Comparison of ENCODE assay signal across 1 cellular context in the genomic region with DNA sequence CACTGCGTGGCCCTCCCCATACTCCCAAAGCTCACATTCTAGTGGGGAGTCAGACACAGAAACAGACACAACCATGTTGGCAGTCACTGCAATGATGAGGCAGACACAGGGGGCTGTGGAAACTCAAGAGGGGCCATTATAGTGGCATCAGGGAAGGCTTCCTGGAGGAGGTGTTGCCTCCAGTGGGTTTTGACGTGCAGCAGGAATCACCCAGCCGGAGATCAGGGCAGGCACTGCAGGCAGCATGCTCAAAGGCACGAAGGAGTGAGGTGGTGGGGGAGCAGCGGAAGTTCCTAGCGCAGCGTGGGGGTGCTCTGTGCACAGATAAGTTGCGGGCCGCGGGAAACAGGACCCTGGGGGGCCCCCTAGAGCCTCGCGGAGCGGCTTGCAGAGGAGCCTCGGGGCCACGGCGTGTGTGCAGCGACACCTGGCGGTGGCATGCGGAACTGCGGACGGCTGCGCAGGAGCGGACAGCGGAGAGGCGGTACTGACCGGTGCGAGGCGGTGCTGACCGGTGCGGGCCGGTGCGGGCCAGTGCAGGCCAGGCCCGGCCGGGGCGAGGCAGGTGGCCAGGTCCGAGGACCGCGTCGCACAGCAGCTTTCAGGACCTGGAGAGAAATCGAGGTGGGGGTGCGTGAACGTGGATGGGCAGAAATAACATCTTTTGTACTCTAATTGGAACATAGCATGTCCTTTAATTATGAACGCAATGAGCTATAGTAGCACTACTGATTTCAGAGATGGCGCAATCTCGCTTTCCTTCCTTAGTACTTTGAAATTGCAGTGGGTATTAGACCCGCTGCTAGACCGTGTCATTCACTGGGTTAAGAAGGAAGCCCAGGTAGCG.
TF ChIP-seq lines count a peak whose summit lies in the region.

No MANE protein-coding gene starts in this region.

TF ChIP-seq in K562, 482 proteins besides CTCF, POLR2A, EP300 and RAD21 (continued from another document and continues in another):
- TF ChIP-seq GTF2E2 (tag; IDR thresholded peaks at IDR 0.05) (peak; percentile 79; the same call in 1 of the 2 replicates), NR1H2 (CRISPR knock-in tag; IDR thresholded peaks at IDR 0.05) (peak; percentile 93; the same call in 1 of the 2 replicates), CREB1 (IDR thresholded peaks at IDR 0.05) (peak; percentile 22; the same call in 1 of the 2 replicates), CREB1 (CRISPR knock-in tag; IDR thresholded peaks at IDR 0.05) (peak; percentile 82; the same call in 1 of the 2 replicates), ZNF263 (CRISPR knock-in tag; IDR thresholded peaks at IDR 0.05; ENCODE audit: borderline replicate concordance) (peak; percentile 66; the same call in 1 of the 2 replicates), SOX6 (IDR thresholded peaks at IDR 0.05) (peak; percentile 83), BCOR (IDR thresholded peaks at IDR 0.05) (peak; percentile 100), NFE2 (IDR thresholded peaks at IDR 0.05; ENCODE audit: low read depth) (0 out of 2 replicates have a peak, but pooled peaks have one; percentile 13), SP1 (CRISPR knock-in tag; IDR thresholded peaks at IDR 0.05) (peak; percentile 86), SIN3B (IDR thresholded peaks at IDR 0.05; ENCODE audit: low read depth) (no peak; the same call in 1 of the 2 replicates), ZNF77 (CRISPR knock-in tag; IDR thresholded peaks at IDR 0.05) (no peak), MBD2 (IDR thresholded peaks at IDR 0.05; ENCODE audit: borderline replicate concordance, low read depth) (0 out of 2 replicates have a peak, but pooled peaks have one; percentile 16), ZBTB1 (CRISPR knock-in tag; IDR thresholded peaks at IDR 0.05; ENCODE audit: borderline replicate concordance, low read depth) (0 out of 2 replicates have a peak, but pooled peaks have one; percentile 55), MIER1 (IDR thresholded peaks at IDR 0.05; ENCODE audit: low read depth) (peak; percentile 31; the same call in 1 of the 2 replicates), ETV1 (tag; conservative IDR thresholded peaks at IDR 0.05; ENCODE audit: low read depth) (peak; percentile 87), ZNF134 (CRISPR knock-in tag; conservative IDR thresholded peaks at IDR 0.05) (peak; percentile 52), ARID2 (IDR thresholded peaks at IDR 0.05) (peak; percentile 55; the same call in 1 of the 2 replicates), KAT7 (CRISPR knock-in tag; IDR thresholded peaks at IDR 0.05; ENCODE audit: borderline replicate concordance) (peak; percentile 93; the same call in 1 of the 2 replicates), KDM1A (IDR thresholded peaks at IDR 0.05) (peak; percentile 87 to 95), PHF20 (IDR thresholded peaks at IDR 0.05; ENCODE audit: partially characterized antibody) (peak; percentile 10), MAZ (CRISPR knock-in tag; conservative IDR thresholded peaks at IDR 0.05 in 1 of 2, IDR thresholded peaks at IDR 0.05 in 1 of 2) (peak; percentile 81 to 90), TBP (optimal IDR thresholded peaks at IDR 0.05; ENCODE audit: low read depth, low read length) (peak; percentile 14), HDAC2 (IDR thresholded peaks at IDR 0.05) (peak; percentile 97; the same call in 1 of the 2 replicates), PURB (CRISPR knock-in tag; IDR thresholded peaks at IDR 0.05; ENCODE audit: low read depth) (no peak), L3MBTL2 (IDR thresholded peaks at IDR 0.05) (peak; percentile 99), HLTF (IDR thresholded peaks at IDR 0.05) (peak; percentile 79; the same call in 1 of the 2 replicates), BHLHE40 (IDR thresholded peaks at IDR 0.05; ENCODE audit: low read length) (peak; percentile 57)
- TF ChIP-seq, protein P1, sequence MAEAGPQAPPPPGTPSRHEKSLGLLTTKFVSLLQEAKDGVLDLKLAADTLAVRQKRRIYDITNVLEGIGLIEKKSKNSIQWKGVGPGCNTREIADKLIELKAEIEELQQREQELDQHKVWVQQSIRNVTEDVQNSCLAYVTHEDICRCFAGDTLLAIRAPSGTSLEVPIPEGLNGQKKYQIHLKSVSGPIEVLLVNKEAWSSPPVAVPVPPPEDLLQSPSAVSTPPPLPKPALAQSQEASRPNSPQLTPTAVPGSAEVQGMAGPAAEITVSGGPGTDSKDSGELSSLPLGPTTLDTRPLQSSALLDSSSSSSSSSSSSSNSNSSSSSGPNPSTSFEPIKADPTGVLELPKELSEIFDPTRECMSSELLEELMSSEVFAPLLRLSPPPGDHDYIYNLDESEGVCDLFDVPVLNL (CRISPR knock-in tag; IDR thresholded peaks at IDR 0.05; ENCODE audit: low read depth): peak; percentile 84; the same call in 1 of the 2 replicates
- TF ChIP-seq, protein P2, sequence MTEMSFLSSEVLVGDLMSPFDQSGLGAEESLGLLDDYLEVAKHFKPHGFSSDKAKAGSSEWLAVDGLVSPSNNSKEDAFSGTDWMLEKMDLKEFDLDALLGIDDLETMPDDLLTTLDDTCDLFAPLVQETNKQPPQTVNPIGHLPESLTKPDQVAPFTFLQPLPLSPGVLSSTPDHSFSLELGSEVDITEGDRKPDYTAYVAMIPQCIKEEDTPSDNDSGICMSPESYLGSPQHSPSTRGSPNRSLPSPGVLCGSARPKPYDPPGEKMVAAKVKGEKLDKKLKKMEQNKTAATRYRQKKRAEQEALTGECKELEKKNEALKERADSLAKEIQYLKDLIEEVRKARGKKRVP (CRISPR knock-in tag; IDR thresholded peaks at IDR 0.05): 0 out of 2 replicates have a peak, but pooled peaks have one; percentile 19
- TF ChIP-seq, protein P3, sequence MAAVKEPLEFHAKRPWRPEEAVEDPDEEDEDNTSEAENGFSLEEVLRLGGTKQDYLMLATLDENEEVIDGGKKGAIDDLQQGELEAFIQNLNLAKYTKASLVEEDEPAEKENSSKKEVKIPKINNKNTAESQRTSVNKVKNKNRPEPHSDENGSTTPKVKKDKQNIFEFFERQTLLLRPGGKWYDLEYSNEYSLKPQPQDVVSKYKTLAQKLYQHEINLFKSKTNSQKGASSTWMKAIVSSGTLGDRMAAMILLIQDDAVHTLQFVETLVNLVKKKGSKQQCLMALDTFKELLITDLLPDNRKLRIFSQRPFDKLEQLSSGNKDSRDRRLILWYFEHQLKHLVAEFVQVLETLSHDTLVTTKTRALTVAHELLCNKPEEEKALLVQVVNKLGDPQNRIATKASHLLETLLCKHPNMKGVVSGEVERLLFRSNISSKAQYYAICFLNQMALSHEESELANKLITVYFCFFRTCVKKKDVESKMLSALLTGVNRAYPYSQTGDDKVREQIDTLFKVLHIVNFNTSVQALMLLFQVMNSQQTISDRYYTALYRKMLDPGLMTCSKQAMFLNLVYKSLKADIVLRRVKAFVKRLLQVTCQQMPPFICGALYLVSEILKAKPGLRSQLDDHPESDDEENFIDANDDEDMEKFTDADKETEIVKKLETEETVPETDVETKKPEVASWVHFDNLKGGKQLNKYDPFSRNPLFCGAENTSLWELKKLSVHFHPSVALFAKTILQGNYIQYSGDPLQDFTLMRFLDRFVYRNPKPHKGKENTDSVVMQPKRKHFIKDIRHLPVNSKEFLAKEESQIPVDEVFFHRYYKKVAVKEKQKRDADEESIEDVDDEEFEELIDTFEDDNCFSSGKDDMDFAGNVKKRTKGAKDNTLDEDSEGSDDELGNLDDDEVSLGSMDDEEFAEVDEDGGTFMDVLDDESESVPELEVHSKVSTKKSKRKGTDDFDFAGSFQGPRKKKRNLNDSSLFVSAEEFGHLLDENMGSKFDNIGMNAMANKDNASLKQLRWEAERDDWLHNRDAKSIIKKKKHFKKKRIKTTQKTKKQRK (IDR thresholded peaks at IDR 0.05; ENCODE audit: borderline replicate concordance, low read depth, low read length): no peak
- TF ChIP-seq, protein P4, sequence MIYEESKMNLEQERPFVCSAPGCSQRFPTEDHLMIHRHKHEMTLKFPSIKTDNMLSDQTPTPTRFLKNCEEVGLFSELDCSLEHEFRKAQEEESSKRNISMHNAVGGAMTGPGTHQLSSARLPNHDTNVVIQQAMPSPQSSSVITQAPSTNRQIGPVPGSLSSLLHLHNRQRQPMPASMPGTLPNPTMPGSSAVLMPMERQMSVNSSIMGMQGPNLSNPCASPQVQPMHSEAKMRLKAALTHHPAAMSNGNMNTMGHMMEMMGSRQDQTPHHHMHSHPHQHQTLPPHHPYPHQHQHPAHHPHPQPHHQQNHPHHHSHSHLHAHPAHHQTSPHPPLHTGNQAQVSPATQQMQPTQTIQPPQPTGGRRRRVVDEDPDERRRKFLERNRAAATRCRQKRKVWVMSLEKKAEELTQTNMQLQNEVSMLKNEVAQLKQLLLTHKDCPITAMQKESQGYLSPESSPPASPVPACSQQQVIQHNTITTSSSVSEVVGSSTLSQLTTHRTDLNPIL (CRISPR knock-in tag; IDR thresholded peaks at IDR 0.05): no peak
- TF ChIP-seq, protein P5, sequence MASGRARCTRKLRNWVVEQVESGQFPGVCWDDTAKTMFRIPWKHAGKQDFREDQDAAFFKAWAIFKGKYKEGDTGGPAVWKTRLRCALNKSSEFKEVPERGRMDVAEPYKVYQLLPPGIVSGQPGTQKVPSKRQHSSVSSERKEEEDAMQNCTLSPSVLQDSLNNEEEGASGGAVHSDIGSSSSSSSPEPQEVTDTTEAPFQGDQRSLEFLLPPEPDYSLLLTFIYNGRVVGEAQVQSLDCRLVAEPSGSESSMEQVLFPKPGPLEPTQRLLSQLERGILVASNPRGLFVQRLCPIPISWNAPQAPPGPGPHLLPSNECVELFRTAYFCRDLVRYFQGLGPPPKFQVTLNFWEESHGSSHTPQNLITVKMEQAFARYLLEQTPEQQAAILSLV (tag; IDR thresholded peaks at IDR 0.05): peak; percentile 48; the same call in 1 of the 2 replicates
- TF ChIP-seq, protein P6, sequence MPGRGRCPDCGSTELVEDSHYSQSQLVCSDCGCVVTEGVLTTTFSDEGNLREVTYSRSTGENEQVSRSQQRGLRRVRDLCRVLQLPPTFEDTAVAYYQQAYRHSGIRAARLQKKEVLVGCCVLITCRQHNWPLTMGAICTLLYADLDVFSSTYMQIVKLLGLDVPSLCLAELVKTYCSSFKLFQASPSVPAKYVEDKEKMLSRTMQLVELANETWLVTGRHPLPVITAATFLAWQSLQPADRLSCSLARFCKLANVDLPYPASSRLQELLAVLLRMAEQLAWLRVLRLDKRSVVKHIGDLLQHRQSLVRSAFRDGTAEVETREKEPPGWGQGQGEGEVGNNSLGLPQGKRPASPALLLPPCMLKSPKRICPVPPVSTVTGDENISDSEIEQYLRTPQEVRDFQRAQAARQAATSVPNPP (IDR thresholded peaks at IDR 0.05; ENCODE audit: borderline replicate concordance, insufficient read depth, insufficient read length): no peak
- TF ChIP-seq, protein P7, sequence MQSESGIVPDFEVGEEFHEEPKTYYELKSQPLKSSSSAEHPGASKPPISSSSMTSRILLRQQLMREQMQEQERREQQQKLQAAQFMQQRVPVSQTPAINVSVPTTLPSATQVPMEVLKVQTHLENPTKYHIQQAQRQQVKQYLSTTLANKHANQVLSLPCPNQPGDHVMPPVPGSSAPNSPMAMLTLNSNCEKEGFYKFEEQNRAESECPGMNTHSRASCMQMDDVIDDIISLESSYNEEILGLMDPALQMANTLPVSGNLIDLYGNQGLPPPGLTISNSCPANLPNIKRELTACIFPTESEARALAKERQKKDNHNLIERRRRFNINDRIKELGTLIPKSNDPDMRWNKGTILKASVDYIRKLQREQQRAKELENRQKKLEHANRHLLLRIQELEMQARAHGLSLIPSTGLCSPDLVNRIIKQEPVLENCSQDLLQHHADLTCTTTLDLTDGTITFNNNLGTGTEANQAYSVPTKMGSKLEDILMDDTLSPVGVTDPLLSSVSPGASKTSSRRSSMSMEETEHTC (IDR thresholded peaks at IDR 0.05): peak; percentile 62; the same call in 1 of the 2 replicates
- TF ChIP-seq, protein P8, sequence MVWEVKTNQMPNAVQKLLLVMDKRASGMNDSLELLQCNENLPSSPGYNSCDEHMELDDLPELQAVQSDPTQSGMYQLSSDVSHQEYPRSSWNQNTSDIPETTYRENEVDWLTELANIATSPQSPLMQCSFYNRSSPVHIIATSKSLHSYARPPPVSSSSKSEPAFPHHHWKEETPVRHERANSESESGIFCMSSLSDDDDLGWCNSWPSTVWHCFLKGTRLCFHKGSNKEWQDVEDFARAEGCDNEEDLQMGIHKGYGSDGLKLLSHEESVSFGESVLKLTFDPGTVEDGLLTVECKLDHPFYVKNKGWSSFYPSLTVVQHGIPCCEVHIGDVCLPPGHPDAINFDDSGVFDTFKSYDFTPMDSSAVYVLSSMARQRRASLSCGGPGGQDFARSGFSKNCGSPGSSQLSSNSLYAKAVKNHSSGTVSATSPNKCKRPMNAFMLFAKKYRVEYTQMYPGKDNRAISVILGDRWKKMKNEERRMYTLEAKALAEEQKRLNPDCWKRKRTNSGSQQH (CRISPR knock-in tag; IDR thresholded peaks at IDR 0.05): no peak
- TF ChIP-seq, protein P9, sequence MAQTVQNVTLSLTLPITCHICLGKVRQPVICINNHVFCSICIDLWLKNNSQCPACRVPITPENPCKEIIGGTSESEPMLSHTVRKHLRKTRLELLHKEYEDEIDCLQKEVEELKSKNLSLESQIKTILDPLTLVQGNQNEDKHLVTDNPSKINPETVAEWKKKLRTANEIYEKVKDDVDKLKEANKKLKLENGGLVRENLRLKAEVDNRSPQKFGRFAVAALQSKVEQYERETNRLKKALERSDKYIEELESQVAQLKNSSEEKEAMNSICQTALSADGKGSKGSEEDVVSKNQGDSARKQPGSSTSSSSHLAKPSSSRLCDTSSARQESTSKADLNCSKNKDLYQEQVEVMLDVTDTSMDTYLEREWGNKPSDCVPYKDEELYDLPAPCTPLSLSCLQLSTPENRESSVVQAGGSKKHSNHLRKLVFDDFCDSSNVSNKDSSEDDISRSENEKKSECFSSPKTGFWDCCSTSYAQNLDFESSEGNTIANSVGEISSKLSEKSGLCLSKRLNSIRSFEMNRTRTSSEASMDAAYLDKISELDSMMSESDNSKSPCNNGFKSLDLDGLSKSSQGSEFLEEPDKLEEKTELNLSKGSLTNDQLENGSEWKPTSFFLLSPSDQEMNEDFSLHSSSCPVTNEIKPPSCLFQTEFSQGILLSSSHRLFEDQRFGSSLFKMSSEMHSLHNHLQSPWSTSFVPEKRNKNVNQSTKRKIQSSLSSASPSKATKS (CRISPR knock-in tag; IDR thresholded peaks at IDR 0.05): no peak
